ENCODE assay signal across 2 cellular contexts in the genomic region with DNA sequence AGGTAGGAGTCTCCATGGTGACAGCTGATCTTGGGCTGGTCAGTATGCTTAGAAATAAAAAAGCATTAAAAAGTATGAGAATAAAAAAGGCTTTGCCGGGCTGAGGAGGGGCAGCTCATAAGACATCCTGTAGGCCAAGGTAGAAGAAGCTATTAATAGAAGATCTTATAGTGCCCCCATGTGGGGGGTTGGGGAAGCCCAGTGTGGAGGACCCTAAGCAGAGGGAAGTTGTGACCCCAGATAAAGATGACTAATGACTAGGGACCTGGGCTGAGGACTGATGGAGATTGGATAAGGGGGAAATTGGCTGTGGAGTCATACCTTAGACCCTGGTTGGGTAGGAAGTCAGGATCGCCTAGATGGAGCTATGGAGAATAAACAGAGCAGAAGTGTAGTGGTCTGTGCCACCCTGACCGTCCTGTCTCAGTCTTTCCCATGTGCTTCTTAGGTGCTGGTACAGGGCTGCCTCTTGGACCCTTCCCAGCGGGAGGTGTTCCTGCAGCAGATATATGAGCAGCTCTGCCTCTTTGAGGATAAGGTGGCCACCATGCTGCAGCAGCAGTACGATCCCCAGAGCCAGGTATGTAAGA.
A peak's percentile ranks its signal among the peaks of the same experiment; 100 is the strongest.
TF ChIP-seq lines count a peak whose summit lies in the region.

No MANE protein-coding gene starts in this region.

TF ChIP-seq in WTC11, 78 proteins besides CTCF, POLR2A, EP300 and RAD21:
- TF ChIP-seq, protein P1, sequence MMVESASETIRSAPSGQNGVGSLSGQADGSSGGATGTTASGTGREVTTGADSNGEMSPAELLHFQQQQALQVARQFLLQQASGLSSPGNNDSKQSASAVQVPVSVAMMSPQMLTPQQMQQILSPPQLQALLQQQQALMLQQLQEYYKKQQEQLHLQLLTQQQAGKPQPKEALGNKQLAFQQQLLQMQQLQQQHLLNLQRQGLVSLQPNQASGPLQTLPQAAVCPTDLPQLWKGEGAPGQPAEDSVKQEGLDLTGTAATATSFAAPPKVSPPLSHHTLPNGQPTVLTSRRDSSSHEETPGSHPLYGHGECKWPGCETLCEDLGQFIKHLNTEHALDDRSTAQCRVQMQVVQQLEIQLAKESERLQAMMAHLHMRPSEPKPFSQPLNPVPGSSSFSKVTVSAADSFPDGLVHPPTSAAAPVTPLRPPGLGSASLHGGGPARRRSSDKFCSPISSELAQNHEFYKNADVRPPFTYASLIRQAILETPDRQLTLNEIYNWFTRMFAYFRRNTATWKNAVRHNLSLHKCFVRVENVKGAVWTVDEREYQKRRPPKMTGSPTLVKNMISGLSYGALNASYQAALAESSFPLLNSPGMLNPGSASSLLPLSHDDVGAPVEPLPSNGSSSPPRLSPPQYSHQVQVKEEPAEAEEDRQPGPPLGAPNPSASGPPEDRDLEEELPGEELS (CRISPR knock-in tag; IDR thresholded peaks at IDR 0.05) = no peak
- TF ChIP-seq GABPB1 (CRISPR knock-in tag; IDR thresholded peaks at IDR 0.05) (no peak), ZNF396 (CRISPR knock-in tag; IDR thresholded peaks at IDR 0.05; ENCODE audit: borderline replicate concordance) (no peak), NR2C2 (CRISPR knock-in tag; IDR thresholded peaks at IDR 0.05) (no peak), SP1 (CRISPR knock-in tag; conservative IDR thresholded peaks at IDR 0.05) (no peak), TP53 (CRISPR knock-in tag; IDR thresholded peaks at IDR 0.05) (no peak), JAZF1 (CRISPR knock-in tag; IDR thresholded peaks at IDR 0.05) (no peak), CREM (CRISPR knock-in tag; IDR thresholded peaks at IDR 0.05) (no peak), RELA (CRISPR knock-in tag; IDR thresholded peaks at IDR 0.05; ENCODE audit: borderline replicate concordance) (no peak)
- TF ChIP-seq, protein P2, sequence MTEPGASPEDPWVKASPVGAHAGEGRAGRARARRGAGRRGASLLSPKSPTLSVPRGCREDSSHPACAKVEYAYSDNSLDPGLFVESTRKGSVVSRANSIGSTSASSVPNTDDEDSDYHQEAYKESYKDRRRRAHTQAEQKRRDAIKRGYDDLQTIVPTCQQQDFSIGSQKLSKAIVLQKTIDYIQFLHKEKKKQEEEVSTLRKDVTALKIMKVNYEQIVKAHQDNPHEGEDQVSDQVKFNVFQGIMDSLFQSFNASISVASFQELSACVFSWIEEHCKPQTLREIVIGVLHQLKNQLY (CRISPR knock-in tag; IDR thresholded peaks at IDR 0.05) = no peak
- TF ChIP-seq, protein P3, sequence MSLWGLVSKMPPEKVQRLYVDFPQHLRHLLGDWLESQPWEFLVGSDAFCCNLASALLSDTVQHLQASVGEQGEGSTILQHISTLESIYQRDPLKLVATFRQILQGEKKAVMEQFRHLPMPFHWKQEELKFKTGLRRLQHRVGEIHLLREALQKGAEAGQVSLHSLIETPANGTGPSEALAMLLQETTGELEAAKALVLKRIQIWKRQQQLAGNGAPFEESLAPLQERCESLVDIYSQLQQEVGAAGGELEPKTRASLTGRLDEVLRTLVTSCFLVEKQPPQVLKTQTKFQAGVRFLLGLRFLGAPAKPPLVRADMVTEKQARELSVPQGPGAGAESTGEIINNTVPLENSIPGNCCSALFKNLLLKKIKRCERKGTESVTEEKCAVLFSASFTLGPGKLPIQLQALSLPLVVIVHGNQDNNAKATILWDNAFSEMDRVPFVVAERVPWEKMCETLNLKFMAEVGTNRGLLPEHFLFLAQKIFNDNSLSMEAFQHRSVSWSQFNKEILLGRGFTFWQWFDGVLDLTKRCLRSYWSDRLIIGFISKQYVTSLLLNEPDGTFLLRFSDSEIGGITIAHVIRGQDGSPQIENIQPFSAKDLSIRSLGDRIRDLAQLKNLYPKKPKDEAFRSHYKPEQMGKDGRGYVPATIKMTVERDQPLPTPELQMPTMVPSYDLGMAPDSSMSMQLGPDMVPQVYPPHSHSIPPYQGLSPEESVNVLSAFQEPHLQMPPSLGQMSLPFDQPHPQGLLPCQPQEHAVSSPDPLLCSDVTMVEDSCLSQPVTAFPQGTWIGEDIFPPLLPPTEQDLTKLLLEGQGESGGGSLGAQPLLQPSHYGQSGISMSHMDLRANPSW (CRISPR knock-in tag; conservative IDR thresholded peaks at IDR 0.05; ENCODE audit: low read depth) = no peak
- TF ChIP-seq, protein P4, sequence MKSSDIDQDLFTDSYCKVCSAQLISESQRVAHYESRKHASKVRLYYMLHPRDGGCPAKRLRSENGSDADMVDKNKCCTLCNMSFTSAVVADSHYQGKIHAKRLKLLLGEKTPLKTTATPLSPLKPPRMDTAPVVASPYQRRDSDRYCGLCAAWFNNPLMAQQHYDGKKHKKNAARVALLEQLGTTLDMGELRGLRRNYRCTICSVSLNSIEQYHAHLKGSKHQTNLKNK (CRISPR knock-in tag; IDR thresholded peaks at IDR 0.05) = no peak
- TF ChIP-seq, protein P5, sequence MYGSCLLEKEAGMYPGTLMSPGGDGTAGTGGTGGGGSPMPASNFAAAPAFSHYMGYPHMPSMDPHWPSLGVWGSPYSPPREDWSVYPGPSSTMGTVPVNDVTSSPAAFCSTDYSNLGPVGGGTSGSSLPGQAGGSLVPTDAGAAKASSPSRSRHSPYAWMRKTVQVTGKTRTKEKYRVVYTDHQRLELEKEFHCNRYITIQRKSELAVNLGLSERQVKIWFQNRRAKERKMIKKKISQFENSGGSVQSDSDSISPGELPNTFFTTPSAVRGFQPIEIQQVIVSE (CRISPR knock-in tag; IDR thresholded peaks at IDR 0.05; ENCODE audit: borderline replicate concordance) = no peak
- TF ChIP-seq, protein P6, sequence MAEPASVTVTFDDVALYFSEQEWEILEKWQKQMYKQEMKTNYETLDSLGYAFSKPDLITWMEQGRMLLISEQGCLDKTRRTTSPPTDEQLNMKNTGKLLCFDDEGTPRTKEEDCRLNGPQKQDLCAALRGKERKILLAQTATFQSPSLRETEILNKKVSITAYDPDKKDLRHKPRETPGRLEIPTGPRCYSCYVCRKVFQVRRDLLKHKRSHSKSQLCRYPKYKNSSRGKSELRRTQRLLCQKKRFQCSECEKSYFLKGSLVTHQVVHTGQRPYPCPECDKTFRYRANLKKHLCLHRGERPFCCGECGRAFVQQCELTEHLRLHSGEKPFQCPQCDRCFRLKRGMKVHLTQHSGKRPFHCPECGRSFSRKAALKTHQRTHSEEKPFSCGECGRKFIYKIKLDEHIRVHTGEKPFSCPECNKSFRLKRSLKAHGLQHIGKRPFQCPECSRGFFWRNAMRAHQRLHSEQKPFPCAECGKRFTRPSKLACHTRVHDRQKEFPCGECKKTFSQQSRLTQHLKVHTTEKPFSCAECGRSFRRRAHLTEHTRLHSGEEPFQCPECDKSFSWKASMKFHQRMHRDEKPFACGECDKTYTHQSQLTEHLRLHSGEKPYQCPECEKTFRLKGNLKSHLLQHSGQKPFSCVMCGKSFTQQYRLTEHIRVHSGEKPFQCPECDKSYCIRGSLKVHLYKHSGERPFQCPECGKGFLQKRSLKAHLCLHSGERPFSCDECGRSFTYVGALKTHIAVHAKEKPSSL (CRISPR knock-in tag; conservative IDR thresholded peaks at IDR 0.05) = no peak
- TF ChIP-seq, protein P7, sequence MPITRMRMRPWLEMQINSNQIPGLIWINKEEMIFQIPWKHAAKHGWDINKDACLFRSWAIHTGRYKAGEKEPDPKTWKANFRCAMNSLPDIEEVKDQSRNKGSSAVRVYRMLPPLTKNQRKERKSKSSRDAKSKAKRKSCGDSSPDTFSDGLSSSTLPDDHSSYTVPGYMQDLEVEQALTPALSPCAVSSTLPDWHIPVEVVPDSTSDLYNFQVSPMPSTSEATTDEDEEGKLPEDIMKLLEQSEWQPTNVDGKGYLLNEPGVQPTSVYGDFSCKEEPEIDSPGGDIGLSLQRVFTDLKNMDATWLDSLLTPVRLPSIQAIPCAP (CRISPR knock-in tag; IDR thresholded peaks at IDR 0.05) = no peak

TF ChIP-seq in HepG2, 621 proteins besides CTCF, POLR2A, EP300 and RAD21:
- TF ChIP-seq, protein P8, sequence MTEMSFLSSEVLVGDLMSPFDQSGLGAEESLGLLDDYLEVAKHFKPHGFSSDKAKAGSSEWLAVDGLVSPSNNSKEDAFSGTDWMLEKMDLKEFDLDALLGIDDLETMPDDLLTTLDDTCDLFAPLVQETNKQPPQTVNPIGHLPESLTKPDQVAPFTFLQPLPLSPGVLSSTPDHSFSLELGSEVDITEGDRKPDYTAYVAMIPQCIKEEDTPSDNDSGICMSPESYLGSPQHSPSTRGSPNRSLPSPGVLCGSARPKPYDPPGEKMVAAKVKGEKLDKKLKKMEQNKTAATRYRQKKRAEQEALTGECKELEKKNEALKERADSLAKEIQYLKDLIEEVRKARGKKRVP (CRISPR knock-in tag; IDR thresholded peaks at IDR 0.05) = no peak
- TF ChIP-seq ZNF749 (CRISPR knock-in tag; IDR thresholded peaks at IDR 0.05; ENCODE audit: borderline replicate concordance) (no peak), ZNF883 (CRISPR knock-in tag; IDR thresholded peaks at IDR 0.05; ENCODE audit: not compliant biosample characterization) (no peak), SMC3 (IDR thresholded peaks at IDR 0.05; ENCODE audit: low read length) (peak; percentile 92), MTA1 (CRISPR knock-in tag; IDR thresholded peaks at IDR 0.05; ENCODE audit: borderline replicate concordance) (no peak), STAG1 (CRISPR knock-in tag; IDR thresholded peaks at IDR 0.05) (peak; percentile 88), PHB2 (IDR thresholded peaks at IDR 0.05; ENCODE audit: partially characterized antibody) (no peak), HNRNPL (IDR thresholded peaks at IDR 0.05; ENCODE audit: low read depth, low read length) (no peak), KLF6 (CRISPR knock-in tag; IDR thresholded peaks at IDR 0.05) (no peak)
TF ChIP-seq in HepG2: peak in this region for 2.
